ENCODE assay signal across 12 cellular contexts in the genomic region with DNA sequence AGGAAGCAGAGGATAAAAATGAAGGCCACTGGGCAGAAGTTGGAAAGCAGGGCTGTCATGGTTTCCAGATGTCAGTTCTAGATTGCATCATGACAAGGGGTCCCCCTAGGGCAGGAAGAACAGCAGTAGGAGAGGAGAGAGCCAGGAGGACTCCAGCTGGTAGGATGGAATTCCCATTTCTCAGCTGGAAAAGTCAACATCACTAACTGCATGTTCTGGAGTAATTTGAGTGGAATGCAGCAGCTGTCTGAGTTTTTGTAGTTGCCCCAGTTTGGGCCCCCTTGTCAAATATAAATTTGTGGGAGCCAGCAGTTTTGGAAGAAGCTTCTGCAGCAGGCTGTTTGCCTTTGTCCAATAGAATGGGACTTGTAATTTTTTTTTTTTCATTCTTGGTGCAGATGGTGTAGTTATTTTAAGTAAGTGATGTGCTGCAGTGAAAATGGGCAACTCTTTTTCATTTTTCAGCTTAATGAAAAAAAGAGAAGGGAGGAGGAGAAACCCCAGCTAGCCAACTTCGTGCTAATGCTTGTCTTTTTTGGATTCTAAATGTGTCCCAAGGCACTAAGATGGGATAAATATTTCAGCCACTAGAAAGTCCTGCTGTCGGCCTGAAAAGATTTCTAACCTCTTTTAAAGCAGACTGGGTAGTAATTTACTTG.
DNase-seq lines count a peak whose midpoint lies in the region; ATAC-seq and TF ChIP-seq lines count a peak whose summit lies in the region.
"Had no signal": no experiment of that assay in that cellular context is flagged by ENCODE, and none has a peak within 500 bp of the region (broad histone marks: within the 10 kb centered on the region; RNA-seq: fewer than 3 reads in every experiment).

No MANE protein-coding gene starts in this region.

- no peak for ATAC-seq in GM23338
- ATAC-seq in gastroesophageal sphincter = peak; percentile 47
- no peak for ATAC-seq in activated naive CD8-positive, alpha-beta T cell treated with anti-CD3 and anti-CD28 coated beads, Interleukin-2, amount 50 U/mL, for 24 hours

- 8 to 25% methylated on average over 2 of the region's 2 CpGs for WGBS in gastroesophageal sphincter (ENCODE audit: low coverage in 1 of 2), 2 donors

- peaks cover 11% of the 10 kb centered on the region for H3K27me3 Mint-ChIP-seq in GM23338 (ENCODE audit: insufficient read depth, low read depth, poor library complexity)
- H3K27me3 Mint-ChIP-seq in activated naive CD8-positive, alpha-beta T cell treated with anti-CD3 and anti-CD28 coated beads, Interleukin-2, amount 50 U/mL, for 24 hours = no peaks in the 10 kb centered on the region
- H3K27me3 Mint-ChIP-seq: activated naive CD8-positive, alpha-beta T cell treated with anti-CD3 and anti-CD28 coated beads for 36 hours had no signal

- TF ChIP-seq POLR2A in gastroesophageal sphincter (IDR thresholded peaks at IDR 0.05) = no peak

- H3K9me3 Mint-ChIP-seq in GM23338 = peaks cover 5% of the 10 kb centered on the region; the same call in 2 of the 3 replicates
- no peaks in the 10 kb centered on the region for H3K9me3 Mint-ChIP-seq in activated naive CD8-positive, alpha-beta T cell treated with anti-CD3 and anti-CD28 coated beads, Interleukin-2, amount 50 U/mL, for 24 hours
- H3K9me3 Mint-ChIP-seq: activated naive CD8-positive, alpha-beta T cell treated with anti-CD3 and anti-CD28 coated beads for 36 hours; memory B cell had no signal

- no peak for DNase-seq in GM23338 (ENCODE audit: low spot score)
- DNase-seq in SK-N-MC (ENCODE audit: low read depth, low spot score) = peak; percentile 18
- DNase-seq in smooth muscle cell of the brain vasculature (ENCODE audit: low read depth, low spot score) = peak; percentile 62
- no peak for DNase-seq in NCI-H1092 (lab: John Stamatoyannopoulos, UW)
- no peak for DNase-seq in activated naive CD8-positive, alpha-beta T cell treated with anti-CD3 and anti-CD28 coated beads, Interleukin-2, amount 50 U/mL, for 24 hours
- DNase-seq in stimulated activated CD4-positive, alpha-beta T cell treated with anti-CD3 and anti-CD28 coated beads, Interleukin-12 subunit alpha, Interleukin-12 subunit beta, amount 100 ng/mL, for 4 hours = no peak
- DNase-seq: activated naive CD8-positive, alpha-beta T cell treated with anti-CD3 and anti-CD28 coated beads for 36 hours; DMS79 treated with DMSO at 0.1 percent for 48 hours; hippocampal formation; substantia nigra had no signal

- H3K9ac ChIP-seq in SK-N-MC (ENCODE audit: insufficient read length) = no peak overlapping the region

- peaks cover 16% of the 10 kb centered on the region for H3K4me1 ChIP-seq in GM23338 (ENCODE audit: insufficient read depth)
- H3K4me1 ChIP-seq in gastroesophageal sphincter = peaks cover 0 to 17% (median 5%) of the 10 kb centered on the region in 3 donors

- H3K36me3 ChIP-seq in GM23338 (ENCODE audit: insufficient read depth) (no peaks in the 10 kb centered on the region), SK-N-MC (ENCODE audit: insufficient read depth, low read length) (no peaks in the 10 kb centered on the region), gastroesophageal sphincter (no peaks in the 10 kb centered on the region)

- peaks cover 48% of the 10 kb centered on the region for H3K4me1 Mint-ChIP-seq in GM23338
- H3K4me1 Mint-ChIP-seq in activated naive CD8-positive, alpha-beta T cell treated with anti-CD3 and anti-CD28 coated beads, Interleukin-2, amount 50 U/mL, for 24 hours = no peaks in the 10 kb centered on the region
- H3K4me1 Mint-ChIP-seq: activated naive CD8-positive, alpha-beta T cell treated with anti-CD3 and anti-CD28 coated beads for 36 hours; memory B cell had no signal

- peaks cover 11% of the 10 kb centered on the region; the same call in 1 of the 2 replicates for H3K9me2 ChIP-seq in GM23338 (ENCODE audit: insufficient read depth)

- H3K9me3 ChIP-seq in SK-N-MC (ENCODE audit: low read depth, low read length) = no peaks in the 10 kb centered on the region
- peaks cover 0 to 3% (median 0%) of the 10 kb centered on the region in 3 donors for H3K9me3 ChIP-seq in gastroesophageal sphincter

- no peak overlapping the region for H3K27ac Mint-ChIP-seq in GM23338
- no peak overlapping the region for H3K27ac Mint-ChIP-seq in activated naive CD8-positive, alpha-beta T cell treated with anti-CD3 and anti-CD28 coated beads, Interleukin-2, amount 50 U/mL, for 24 hours
- H3K27ac Mint-ChIP-seq: activated naive CD8-positive, alpha-beta T cell treated with anti-CD3 and anti-CD28 coated beads for 36 hours; memory B cell had no signal

- H3K4me3 ChIP-seq in GM23338 (no peak overlapping the region), SK-N-MC (peak overlapping the region; percentile 31), gastroesophageal sphincter (no peak overlapping the region)

- H4K20me1 ChIP-seq in GM23338 (replicated peaks; ENCODE audit: insufficient read depth) = no peaks in the 10 kb centered on the region

- H3K27me3 ChIP-seq in GM23338 (ENCODE audit: insufficient read depth) (no peaks in the 10 kb centered on the region), gastroesophageal sphincter (no peaks in the 10 kb centered on the region)

- H2AFZ ChIP-seq in GM23338 = no peak overlapping the region

- peaks cover 18% of the 10 kb centered on the region for H3K36me3 Mint-ChIP-seq in GM23338 (ENCODE audit: low read depth)
- no peaks in the 10 kb centered on the region for H3K36me3 Mint-ChIP-seq in activated naive CD8-positive, alpha-beta T cell treated with anti-CD3 and anti-CD28 coated beads, Interleukin-2, amount 50 U/mL, for 24 hours (ENCODE audit: low read depth)
- H3K36me3 Mint-ChIP-seq: activated naive CD8-positive, alpha-beta T cell treated with anti-CD3 and anti-CD28 coated beads for 36 hours; memory B cell had no signal

- no peak overlapping the region for H3K4me2 ChIP-seq in GM23338

- H3K27ac ChIP-seq in GM23338 (ENCODE audit: low read depth) (0 out of 2 replicates have a peak overlapping the region, but pooled peaks have one; percentile 23), SK-N-MC (peak overlapping the region; percentile 46; the same call in 1 of the 2 replicates), gastroesophageal sphincter (no peak overlapping the region)

- TF ChIP-seq CTCF in GM23338 (conservative IDR thresholded peaks at IDR 0.05; ENCODE audit: low read depth in 2 of 2) (no peak), gastroesophageal sphincter (IDR thresholded peaks at IDR 0.05) (no peak)

- H3K4me3 Mint-ChIP-seq in GM23338 = no peak overlapping the region
- H3K4me3 Mint-ChIP-seq in activated naive CD8-positive, alpha-beta T cell treated with anti-CD3 and anti-CD28 coated beads, Interleukin-2, amount 50 U/mL, for 24 hours = no peak overlapping the region
- H3K4me3 Mint-ChIP-seq: activated naive CD8-positive, alpha-beta T cell treated with anti-CD3 and anti-CD28 coated beads for 36 hours; memory B cell had no signal

- no peaks in the 10 kb centered on the region for H3F3A ChIP-seq in GM23338 (replicated peaks; ENCODE audit: low read depth)

- no peak for TF ChIP-seq EP300 in gastroesophageal sphincter (IDR thresholded peaks at IDR 0.05)

- H3K79me2 ChIP-seq in GM23338 (replicated peaks; ENCODE audit: insufficient read depth) = peaks cover 65% of the 10 kb centered on the region

TF ChIP-seq in GM23338, 12 proteins besides CTCF, POLR2A, EP300 and RAD21 (continues in another document):
- TF ChIP-seq ETS1 (IDR thresholded peaks at IDR 0.05) (no peak), EZH2 (IDR thresholded peaks at IDR 0.05; ENCODE audit: low read depth, unreplicated experiment) (no peak), JUNB (IDR thresholded peaks at IDR 0.05; ENCODE audit: unreplicated experiment) (no peak)

Comparison
In these comparisons a context has a peak if more than half of its experiments do, and no peak if none do; other contexts are left out.
1. DNase-seq: peak in SK-N-MC (single experiment) and smooth muscle cell of the brain vasculature (single experiment); none in GM23338 (single experiment), NCI-H1092 (single experiment), activated naive CD8-positive, alpha-beta T cell treated with anti-CD3 and anti-CD28 coated beads, Interleukin-2, amount 50 U/mL, for 24 hours (single experiment) and stimulated activated CD4-positive, alpha-beta T cell treated with anti-CD3 and anti-CD28 coated beads, Interleukin-12 subunit alpha, Interleukin-12 subunit beta, amount 100 ng/mL, for 4 hours (single experiment).
2. H3K27ac ChIP-seq: peak in GM23338 (single experiment) and SK-N-MC (single experiment); none in gastroesophageal sphincter (0 of 4).